In the genomic region with DNA sequence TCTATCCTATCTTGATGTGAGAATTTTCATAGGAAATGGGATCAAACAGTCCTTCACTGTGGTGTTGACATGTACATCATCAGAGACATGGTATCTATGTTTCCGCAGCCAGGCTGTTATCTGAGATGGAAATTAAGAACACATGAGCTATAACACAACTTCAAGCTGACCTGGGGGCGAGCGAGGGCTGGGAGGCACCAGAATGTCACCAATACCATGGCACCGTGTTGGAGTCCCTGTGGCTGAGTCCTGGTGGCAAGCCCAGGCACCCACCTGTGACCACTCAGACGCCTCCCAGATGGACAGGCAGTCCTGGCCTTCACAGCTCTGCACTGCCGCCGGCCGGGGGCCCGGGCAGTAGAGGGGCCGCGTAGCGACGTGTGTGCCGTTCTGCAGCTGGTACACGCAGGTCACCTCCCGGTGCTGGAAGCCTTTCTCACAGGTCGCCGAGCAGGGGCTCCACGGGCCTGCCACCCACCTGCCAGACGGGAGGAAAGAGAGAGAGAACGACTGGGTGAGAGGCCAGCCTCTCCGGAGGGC, we compare ENCODE assay signal across 15 cellular contexts.
"Had no signal": no experiment of that assay in that cellular context is flagged by ENCODE, and none has a peak within 500 bp of the region (broad histone marks: within the 10 kb centered on the region; RNA-seq: fewer than 3 reads in every experiment).

No MANE protein-coding gene starts in this region.

- H3K36me3 ChIP-seq: heart right ventricle, left lung, neutrophil, transverse colon had no signal

- H3K4me3 ChIP-seq: ascending aorta, heart right ventricle, left lung, transverse colon had no signal

- H3K9me3 Mint-ChIP-seq: activated naive CD8-positive, alpha-beta T cell treated with anti-CD3 and anti-CD28 coated beads, Interleukin-2, amount 50 U/mL, for 24 hours; stimulated activated naive B cell treated with anti-CD40 and anti-IgM and Interleukin-4, amounts not matched to agents 10 μg/mL and 1 μg/mL and 100 μg/mL, for 72 hours; T-helper 2 cell treated with Interferon-gamma antibody and Interleukin-4, amounts not matched to agents 5 μg/mL and 100 μg/mL, for 36 hours had no signal

- DNase-seq: activated CD4-positive, alpha-beta T cell treated with anti-CD3 and anti-CD28 coated beads, Interleukin-2, amount 50 U/mL, for 48 hours; activated CD4-positive, CD25-positive, alpha-beta regulatory T cell treated with anti-CD3 and anti-CD28 coated beads, Interleukin-2, amount 50 U/mL, for 72 hours; activated naive CD8-positive, alpha-beta T cell treated with anti-CD3 and anti-CD28 coated beads, Interleukin-2, amount 50 U/mL, for 24 hours; activated T-cell treated with anti-CD3 and anti-CD28 coated beads, Interleukin-2, amount 50 U/mL, for 48 hours; heart right ventricle; left lung; right cardiac atrium; stimulated activated CD4-positive, alpha-beta T cell treated with anti-CD3 and anti-CD28 coated beads, Interleukin-2, amount 100 ng/mL, for 24 hours; stimulated activated naive B cell treated with anti-CD40 and anti-IgM and Interleukin-4, amounts not matched to agents 10 μg/mL and 1 μg/mL and 100 μg/mL, for 72 hours; substantia nigra; SW 1271 had no signal

- H3K4me1 ChIP-seq: heart right ventricle, left lung, transverse colon had no signal

- ATAC-seq: activated naive CD8-positive, alpha-beta T cell treated with anti-CD3 and anti-CD28 coated beads, Interleukin-2, amount 50 U/mL, for 24 hours; stimulated activated naive B cell treated with anti-CD40 and anti-IgM and Interleukin-4, amounts not matched to agents 10 μg/mL and 1 μg/mL and 100 μg/mL, for 72 hours had no signal

- H3K27ac ChIP-seq: ascending aorta, heart right ventricle, left lung, neutrophil, transverse colon had no signal

- H3K36me3 Mint-ChIP-seq: stimulated activated naive B cell treated with anti-CD40 and anti-IgM and Interleukin-4, amounts not matched to agents 10 μg/mL and 1 μg/mL and 100 μg/mL, for 72 hours had no signal

- H3K4me1 Mint-ChIP-seq: stimulated activated naive B cell treated with anti-CD40 and anti-IgM and Interleukin-4, amounts not matched to agents 10 μg/mL and 1 μg/mL and 100 μg/mL, for 72 hours had no signal

- H3K27me3 ChIP-seq: ascending aorta, heart right ventricle, left lung, neutrophil, transverse colon had no signal

- H3K27me3 Mint-ChIP-seq: activated naive CD8-positive, alpha-beta T cell treated with anti-CD3 and anti-CD28 coated beads, Interleukin-2, amount 50 U/mL, for 24 hours had no signal

- H3K4me3 Mint-ChIP-seq: activated naive CD8-positive, alpha-beta T cell treated with anti-CD3 and anti-CD28 coated beads, Interleukin-2, amount 50 U/mL, for 24 hours; stimulated activated naive B cell treated with anti-CD40 and anti-IgM and Interleukin-4, amounts not matched to agents 10 μg/mL and 1 μg/mL and 100 μg/mL, for 72 hours; T-helper 2 cell treated with Interferon-gamma antibody and Interleukin-4, amounts not matched to agents 5 μg/mL and 100 μg/mL, for 36 hours had no signal

- H3K9me3 ChIP-seq: ascending aorta, heart right ventricle, left lung, neutrophil, transverse colon had no signal

- H3K27ac Mint-ChIP-seq: activated naive CD8-positive, alpha-beta T cell treated with anti-CD3 and anti-CD28 coated beads, Interleukin-2, amount 50 U/mL, for 24 hours; stimulated activated naive B cell treated with anti-CD40 and anti-IgM and Interleukin-4, amounts not matched to agents 10 μg/mL and 1 μg/mL and 100 μg/mL, for 72 hours; T-helper 2 cell treated with Interferon-gamma antibody and Interleukin-4, amounts not matched to agents 5 μg/mL and 100 μg/mL, for 36 hours had no signal
